Comparison of ENCODE assay signal across 10 cellular contexts in the genomic region with DNA sequence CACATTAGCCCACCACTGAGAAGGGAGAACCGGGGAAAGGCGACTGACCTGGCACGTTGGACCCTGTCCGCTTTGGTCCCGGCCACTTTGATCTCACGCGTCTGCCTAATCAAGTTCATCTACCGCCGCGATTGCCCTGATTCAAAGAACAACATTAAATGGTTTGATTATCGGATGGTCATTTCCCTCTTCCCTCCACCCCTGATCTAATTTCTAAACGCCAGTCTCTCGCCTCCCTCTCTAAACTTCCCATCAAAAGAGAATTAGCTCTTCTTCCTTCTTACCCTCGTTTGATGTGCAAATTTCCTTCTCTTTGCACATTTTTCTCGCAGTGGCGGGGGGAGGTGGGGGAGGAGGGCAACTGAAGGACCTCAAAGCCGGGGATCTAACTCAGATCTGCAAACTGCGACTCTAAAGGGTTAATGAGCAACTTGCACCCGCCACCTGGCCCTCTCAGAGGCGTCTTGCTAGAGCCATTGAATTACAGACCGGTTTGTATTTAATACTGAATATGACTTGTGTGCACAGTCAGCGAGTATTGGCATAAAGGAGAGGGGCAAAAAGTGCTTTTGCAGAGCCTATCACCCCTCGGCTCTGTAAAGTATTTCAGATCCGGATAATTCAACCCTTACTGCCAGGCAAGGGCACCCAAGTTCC. TPM values are rescaled to one million over a fixed set of nuclear protein-coding genes. Genes with fewer than 3 reads are reported as not detected.
DNase-seq lines count a peak whose midpoint lies in the region; ATAC-seq and TF ChIP-seq lines count a peak whose summit lies in the region.
"Had no signal": no experiment of that assay in that cellular context is flagged by ENCODE, and none has a peak within 500 bp of the region (broad histone marks: within the 10 kb centered on the region; RNA-seq: fewer than 3 reads in every experiment).

No MANE protein-coding gene starts in this region.

- H3K4me3 Mint-ChIP-seq in CD8-positive, alpha-beta T cell = no peak overlapping the region
- H3K4me3 Mint-ChIP-seq: T-helper 1 cell treated with Interleukin-12 subunit alpha and Interleukin-12 subunit beta and Interleukin-4 antibody, amounts not matched to agents 30 μg/mL and 1 μg/mL, for 36 hours had no signal

- intact Hi-C loops in Right ventricle myocardium superior (cut with DNase I) = no loop called here
- intact Hi-C loops in CD8-positive, alpha-beta T cell (cut with DNase I, micrococcal nuclease) = no loop called here

- no peak overlapping the region for H2BK5ac ChIP-seq in trophoblast cell (ENCODE audit: low read depth, low read length, poor library complexity)

- peak overlapping the region; percentile 92 for H3K4me2 ChIP-seq in trophoblast cell (ENCODE audit: low read length)

- no peak overlapping the region for H3K18ac ChIP-seq in trophoblast cell (ENCODE audit: low read length)

- CTCF ChIA-PET in CD8-positive, alpha-beta T cell (lab: Charles Lee) = no interaction called here

- H4K91ac ChIP-seq in trophoblast cell (ENCODE audit: low read depth, low read length) = no peak overlapping the region

- H4K8ac ChIP-seq in trophoblast cell (ENCODE audit: low read depth, low read length) = peak overlapping the region; percentile 71

- peaks cover 55% of the 10 kb centered on the region for H3K27me3 Mint-ChIP-seq in CD8-positive, alpha-beta T cell (ENCODE audit: low read depth)

- POLR2A ChIA-PET in CD8-positive, alpha-beta T cell (lab: Charles Lee) = no interaction called here

- H3K27me3 ChIP-seq in GM06990 (replicated peaks; ENCODE audit: control insufficient read depth, insufficient read depth, low read length) = peaks cover 6% of the 10 kb centered on the region
- no peaks in the 10 kb centered on the region for H3K27me3 ChIP-seq in SJCRH30
- H3K27me3 ChIP-seq in trophoblast cell (ENCODE audit: insufficient read depth, low read length) = peaks cover 29% of the 10 kb centered on the region
- peaks cover 9% of the 10 kb centered on the region for H3K27me3 ChIP-seq in CD8-positive, alpha-beta T cell (ENCODE audit: insufficient read depth, low read length)

- ATAC-seq in Right ventricle myocardium superior (ENCODE audit: poor library complexity) (peak; percentile 28), HG03378 (IDR thresholded peaks at IDR 0.05; ENCODE audit: unreplicated experiment) (no peak), GM19035 (IDR thresholded peaks at IDR 0.05; ENCODE audit: unreplicated experiment) (no peak)
- no peak for ATAC-seq in CD8-positive, alpha-beta T cell

- peaks cover 19% of the 10 kb centered on the region for H3K4me1 Mint-ChIP-seq in CD8-positive, alpha-beta T cell (ENCODE audit: low read depth)

- no peaks in the 10 kb centered on the region for H3K9me3 ChIP-seq in SJCRH30 (replicated peaks)
- peaks cover 2% of the 10 kb centered on the region for H3K9me3 ChIP-seq in trophoblast cell (ENCODE audit: insufficient read depth, low read depth, low read length)
- H3K9me3 ChIP-seq in CD8-positive, alpha-beta T cell (ENCODE audit: low read length) = no peaks in the 10 kb centered on the region
- H3K9me3 ChIP-seq: neutrophil had no signal

- no peaks in the 10 kb centered on the region for H3K36me3 Mint-ChIP-seq in CD8-positive, alpha-beta T cell

- no peak overlapping the region for H2BK12ac ChIP-seq in trophoblast cell (ENCODE audit: low read length)

- no CpG with 5 or more reads among the region's 24 CpGs for WGBS in trophoblast cell (ENCODE audit: extremely low coverage, insufficient coverage, insufficient read length)

- no peak overlapping the region for H2AK5ac ChIP-seq in trophoblast cell (ENCODE audit: low read length)

- H2BK120ac ChIP-seq in trophoblast cell (ENCODE audit: insufficient read depth, low read length, poor library complexity) = peak overlapping the region; percentile 13

- H3K4me1 ChIP-seq in SJCRH30 = peaks cover 16% of the 10 kb centered on the region
- H3K4me1 ChIP-seq in trophoblast cell (ENCODE audit: control insufficient read depth in 1 of 2, insufficient read depth in 2 of 2, low read length in 2 of 2) = peaks cover 3 to 11% of the 10 kb centered on the region in 2 experiments
- peaks cover 6% of the 10 kb centered on the region for H3K4me1 ChIP-seq in CD8-positive, alpha-beta T cell (ENCODE audit: insufficient read depth, low read length)

- no peak overlapping the region for H3K4ac ChIP-seq in trophoblast cell (ENCODE audit: low read depth, low read length)

- H3K23ac ChIP-seq in trophoblast cell (ENCODE audit: low read length) = no peak overlapping the region

- H2AFZ ChIP-seq in trophoblast cell (ENCODE audit: insufficient read depth, low read length, poor library complexity) = peak overlapping the region; percentile 91

- H3K9me3 Mint-ChIP-seq in CD8-positive, alpha-beta T cell = no peaks in the 10 kb centered on the region
- H3K9me3 Mint-ChIP-seq: T-helper 1 cell treated with Interleukin-12 subunit alpha and Interleukin-12 subunit beta and Interleukin-4 antibody, amounts not matched to agents 30 μg/mL and 1 μg/mL, for 36 hours had no signal

- no peak overlapping the region for H3K9ac ChIP-seq in trophoblast cell (ENCODE audit: low read length)

- H3K4me3 ChIP-seq in GM06990 (replicated peaks; ENCODE audit: low read depth, low read length) (no peak overlapping the region), SJCRH30 (peak overlapping the region; percentile 50), trophoblast cell (ENCODE audit: low read depth, low read length) (peak overlapping the region; percentile 72)
- H3K4me3 ChIP-seq in CD8-positive, alpha-beta T cell (ENCODE audit: low read depth, low read length) = no peak overlapping the region

- DNase-seq in GM06990 (ENCODE audit: extremely low read depth, insufficient read length) (peak; percentile 1), SJCRH30 (peak in 1 of 2 experiments; percentile 13), Right ventricle myocardium superior (no peak), trophoblast cell (no peak), HuH-7.5 (ENCODE audit: low spot score) (no peak)
- no peak for DNase-seq in CD8-positive, alpha-beta T cell

- H4K12ac ChIP-seq in trophoblast cell (ENCODE audit: low read depth, low read length) = no peak overlapping the region

- TF ChIP-seq CTCF in GM06990 (IDR thresholded peaks at IDR 0.05; ENCODE audit: insufficient read depth, low read length, poor library complexity, severe bottlenecking) = no peak
- TF ChIP-seq CTCF in CD8-positive, alpha-beta T cell (IDR thresholded peaks at IDR 0.05) = no peak

- H3K79me2 ChIP-seq in trophoblast cell (ENCODE audit: control insufficient read depth, insufficient read depth, low read length, poor library complexity) = peaks cover 2% of the 10 kb centered on the region

- H3K14ac ChIP-seq in trophoblast cell (ENCODE audit: low read length) = no peak overlapping the region

- no peaks in the 10 kb centered on the region for H3K79me1 ChIP-seq in trophoblast cell (ENCODE audit: low read length)

- H3K36me3 ChIP-seq in GM06990 (ENCODE audit: control insufficient read depth, insufficient read depth, low read length) (no peaks in the 10 kb centered on the region), SJCRH30 (no peaks in the 10 kb centered on the region), trophoblast cell (ENCODE audit: control insufficient read depth in 1 of 2, insufficient read depth in 2 of 2, low read length in 2 of 2) (no peaks in the 10 kb centered on the region)
- no peaks in the 10 kb centered on the region for H3K36me3 ChIP-seq in CD8-positive, alpha-beta T cell (ENCODE audit: insufficient read depth, low read length)
- H3K36me3 ChIP-seq: neutrophil had no signal

- H3K27ac ChIP-seq in SJCRH30 (no peak overlapping the region), trophoblast cell (ENCODE audit: low read depth, low read length) (no peak overlapping the region)
- no peak overlapping the region for H3K27ac ChIP-seq in CD8-positive, alpha-beta T cell (ENCODE audit: low read depth, low read length)
- H3K27ac ChIP-seq: neutrophil had no signal

- no peak overlapping the region for H3K27ac Mint-ChIP-seq in CD8-positive, alpha-beta T cell
- H3K27ac Mint-ChIP-seq: T-helper 1 cell treated with Interleukin-12 subunit alpha and Interleukin-12 subunit beta and Interleukin-4 antibody, amounts not matched to agents 30 μg/mL and 1 μg/mL, for 36 hours had no signal

RNA-seq across cellular contexts. Expression of a gene that starts 0.6 kb away (rescaled TPM):
- total RNA-seq in SJCRH30 (2014; rRNA removed; shearing (Covaris generic)) = 0.38 and 0.56 TPM in 2 replicates
- total RNA-seq in Right ventricle myocardium superior = not detected
- polyA plus RNA-seq in trophoblast cell (2013) = 14.5 and 14.6 TPM in 2 replicates
- total RNA-seq in CD8-positive, alpha-beta T cell = not detected

Comparison
In these comparisons a context has a peak if more than half of its experiments do, and no peak if none do; other contexts are left out.
1. H3K4me3 ChIP-seq: peak in SJCRH30 (single experiment) and trophoblast cell (single experiment); none in GM06990 (single experiment) and CD8-positive, alpha-beta T cell (single experiment).